ENCODE assay signal across 19 cellular contexts in genomic region chr1:111504097-111504496, GRCh38. TPM values are rescaled to one million over a fixed set of nuclear protein-coding genes. Genes with fewer than 3 reads are reported as not detected.
A peak's percentile ranks its signal among the peaks of the same experiment; 100 is the strongest.
DNase-seq lines count a peak whose midpoint lies in the region; ATAC-seq, FAIRE-seq and TF ChIP-seq lines count a peak whose summit lies in the region.
"Had no signal": no experiment of that assay in that cellular context is flagged by ENCODE, and none has a peak within 500 bp of the region (broad histone marks: within the 10 kb centered on the region; RNA-seq: fewer than 3 reads in every experiment).

No MANE protein-coding gene starts in this region.

- ATAC-seq in activated B cell treated with CpG ODN at 0.5 μM for 24 hours (ENCODE audit: low read depth) (no peak), memory B cell (ENCODE audit: low read depth) (no peak)

- H3K27me3 Mint-ChIP-seq in CD14-positive monocyte (ENCODE audit: low read depth in 3 of 3) (no peaks in the 10 kb centered on the region), activated B cell treated with CpG ODN at 0.5 μM for 24 hours (no peaks in the 10 kb centered on the region), memory B cell (no peaks in the 10 kb centered on the region)

- TF ChIP-seq CTCF in CD14-positive monocyte (IDR thresholded peaks at IDR 0.05) (no peak), activated B cell treated with CpG ODN at 0.5 μM for 24 hours (IDR thresholded peaks at IDR 0.05) (no peak), tibial nerve (IDR thresholded peaks at IDR 0.05) (no peak)

- CTCF ChIA-PET in activated B cell treated with CpG ODN at 0.5 μM for 24 hours (lab: Charles Lee) = interaction anchor here (0.7 to 1.8 kb wide), 5 partner anchors 14 to 243 kb away, joined by 3 to 11 read pairs (median 4); no protein-coding TSS in a partner anchor

- POLR2A ChIA-PET in activated B cell treated with CpG ODN at 0.5 μM for 24 hours (lab: Charles Lee) = interaction anchor here (1.2 to 9.6 kb wide), 4 partner anchors 13 to 251 kb away, joined by 3 to 234 read pairs (median 6); partner anchors contain the start of genes ATP5PB, C1orf162, DDX20 and WDR77

- H3K27ac Mint-ChIP-seq in CD14-positive monocyte = peak overlapping the region; percentile 86 to 97 (median 93)
- peak overlapping the region; percentile 38 for H3K27ac Mint-ChIP-seq in activated B cell treated with CpG ODN at 0.5 μM for 24 hours
- peak overlapping the region; percentile 72 for H3K27ac Mint-ChIP-seq in memory B cell

- H3K27ac ChIP-seq in tibial nerve = peak overlapping the region in 1 of 4 donors; percentile 97
- H3K27ac ChIP-seq: parathyroid adenoma had no signal

- H3K4me3 Mint-ChIP-seq in CD14-positive monocyte (peak overlapping the region in 1 of 2 donors; percentile 74), activated B cell treated with CpG ODN at 0.5 μM for 24 hours (no peak overlapping the region), memory B cell (no peak overlapping the region)

- WGBS in tibial nerve, 2 donors = 78 to 81% methylated on average over 6 of the region's 6 CpGs

- intact Hi-C loops in CD14-positive monocyte (cut with micrococcal nuclease) = loop anchor here in 1 of 2 donors (10.0 kb wide), 2 partner anchors 49 to 231 kb away; partner anchors contain the start of gene INKA2
- intact Hi-C loops in activated B cell treated with CpG ODN at 0.5 μM for 24 hours (cut with micrococcal nuclease) = no loop called here

- H3K4me1 Mint-ChIP-seq in CD14-positive monocyte (peaks cover 58% of the 10 kb centered on the region), activated B cell treated with CpG ODN at 0.5 μM for 24 hours (peaks cover 62% of the 10 kb centered on the region), memory B cell (peaks cover 31% of the 10 kb centered on the region)

- peak; percentile 46 for FAIRE-seq in GM12892 (lab: Jason Lieb, UNC)

- TF ChIP-seq POLR2A in GM12892 (IDR thresholded peaks at IDR 0.05; ENCODE audit: low read depth, low read length) = no peak
- no peak for TF ChIP-seq POLR2A in tibial nerve (IDR thresholded peaks at IDR 0.05)

- DNase-seq in CD14-positive monocyte (ENCODE audit: low spot score) (no peak), GM12892 (ENCODE audit: insufficient read length) (no peak), activated B cell treated with CpG ODN at 0.5 μM for 24 hours (no peak), memory B cell (ENCODE audit: low spot score in 2 of 2) (no peak), tibial nerve (ENCODE audit: low spot score in 2 of 2) (no peak), NCI-H2171 (lab: John Stamatoyannopoulos, UW) (no peak), HuH-7.5 (ENCODE audit: low spot score) (no peak), NCI-H2081 treated with DMSO at 0.1 percent for 48 hours (lab: John Stamatoyannopoulos, UW) (no peak)
- DNase-seq: activated CD4-positive, CD25-positive, alpha-beta regulatory T cell treated with anti-CD3 and anti-CD28 coated beads, Interleukin-2, amount 50 U/mL, for 72 hours; activated effector memory CD4-positive, alpha-beta T cell treated with Interleukin-2 at 50 U/mL for 16 hours; central memory CD4-positive, alpha-beta T cell; DMS153; H7; NCI-H1417 treated with DMSO at 0.1 percent for 48 hours; Right ventricle myocardium superior; testis had no signal

- H3K4me1 ChIP-seq in tibial nerve = peaks cover 0 to 34% (median 27%) of the 10 kb centered on the region in 4 donors

- H3K9me3 Mint-ChIP-seq in CD14-positive monocyte = no peaks in the 10 kb centered on the region
- no peaks in the 10 kb centered on the region for H3K9me3 Mint-ChIP-seq in activated B cell treated with CpG ODN at 0.5 μM for 24 hours
- no peaks in the 10 kb centered on the region for H3K9me3 Mint-ChIP-seq in memory B cell

- no peak overlapping the region for H3K4me3 ChIP-seq in tibial nerve
- H3K4me3 ChIP-seq: skin epidermis, testis had no signal

- no peak for TF ChIP-seq EP300 in tibial nerve (IDR thresholded peaks at IDR 0.05)

- H3K36me3 ChIP-seq in tibial nerve = no peaks in the 10 kb centered on the region

- H3K27me3 ChIP-seq in tibial nerve = no peaks in the 10 kb centered on the region
- H3K27me3 ChIP-seq: testis had no signal

- H3K36me3 Mint-ChIP-seq in CD14-positive monocyte (peaks cover 5 to 13% of the 10 kb centered on the region in 2 donors), activated B cell treated with CpG ODN at 0.5 μM for 24 hours (ENCODE audit: low read depth) (no peaks in the 10 kb centered on the region), memory B cell (no peaks in the 10 kb centered on the region)

- H3K9me3 ChIP-seq in tibial nerve = no peaks in the 10 kb centered on the region
- H3K9me3 ChIP-seq: testis had no signal

RNA-seq across cellular contexts. Expression of gene ADORA3, which starts 0.7 kb away (rescaled TPM):
- polyA plus RNA-seq in CD14-positive monocyte = 1 to 10 TPM; 1.1 to 2.7 TPM
- polyA plus RNA-seq in GM12892 (2012; ENCODE audit: missing spikeins) = 0.38 TPM
- total RNA-seq in activated B cell treated with CpG ODN at 0.5 μM for 24 hours (not detected in 2 replicates), tibial nerve (10 to 100 TPM in 2 of 4 donors, 1 to 10 TPM in 2; 5.3 to 17.5 (median 9.9) TPM)
- total RNA-seq: H7, myocyte had no signal

RNA-seq across cellular contexts. Expression of gene TMIGD3, which starts 0.7 kb away (rescaled TPM):
- polyA plus RNA-seq in CD14-positive monocyte = 1 to 10 TPM; 2.1 to 3.1 TPM
- polyA plus RNA-seq in GM12892 (2012; ENCODE audit: missing spikeins) = not detected
- total RNA-seq in activated B cell treated with CpG ODN at 0.5 μM for 24 hours = not detected in 2 replicates
- total RNA-seq in tibial nerve = 1 to 10 TPM in 2 of 4 donors, under 1 TPM in 2; 0.59 to 9.6 (median 2.3) TPM
- total RNA-seq: myocyte had no signal

RNA-seq across cellular contexts. Expression of gene C1orf162, which starts 30.3 kb away (rescaled TPM):
- polyA plus RNA-seq in CD14-positive monocyte = 100 to 1,000 TPM; 630 to 744 TPM
- 1.9 TPM for polyA plus RNA-seq in GM12892 (2012; ENCODE audit: missing spikeins)
- 29.4 and 33.2 TPM in 2 replicates for total RNA-seq in activated B cell treated with CpG ODN at 0.5 μM for 24 hours
- total RNA-seq in tibial nerve = 10 to 100 TPM; 19.4 to 59.1 (median 31.8) TPM

RNA-seq across cellular contexts. Expression of gene ATP5PB, which starts 54.8 kb away (rescaled TPM):
- polyA plus RNA-seq in CD14-positive monocyte = 100 to 1,000 TPM; 557 to 597 TPM
- 520 TPM for polyA plus RNA-seq in GM12892 (2012; ENCODE audit: missing spikeins)
- total RNA-seq in activated B cell treated with CpG ODN at 0.5 μM for 24 hours (220 and 229 TPM in 2 replicates), tibial nerve (100 to 1,000 TPM in 2 of 4 donors, 10 to 100 TPM in 2; 91.2 to 176 (median 103) TPM)

RNA-seq across cellular contexts. Expression of gene WDR77, which starts 55.0 kb away (rescaled TPM):
- polyA plus RNA-seq in CD14-positive monocyte = 10 to 100 TPM; 26.4 to 28.1 TPM
- polyA plus RNA-seq in GM12892 (2012; ENCODE audit: missing spikeins) = 36.0 TPM
- total RNA-seq in activated B cell treated with CpG ODN at 0.5 μM for 24 hours (55.8 and 63.3 TPM in 2 replicates), tibial nerve (10 to 100 TPM; 20.8 to 38.1 (median 30.4) TPM)

Comparison
In these comparisons a context has a peak if more than half of its experiments do, and no peak if none do; other contexts are left out.
1. H3K27ac Mint-ChIP-seq: peak in every context shown above with its lines; median percentile 93 in CD14-positive monocyte; 72 in memory B cell; 38 in activated B cell treated with CpG ODN at 0.5 μM for 24 hours.